1 cellular context compared by ENCODE assay signal in genomic region chr18:12296087-12296403, GRCh38.
TF ChIP-seq lines count a peak whose summit lies in the region.

No MANE protein-coding gene starts in this region.

TF ChIP-seq in K562, 482 proteins besides CTCF, POLR2A, EP300 and RAD21 (continues in another document):
- no peak for TF ChIP-seq YY1 (IDR thresholded peaks at IDR 0.05; ENCODE audit: borderline replicate concordance in 1 of 3, control insufficient read depth in 1 of 3, extremely low read depth in 1 of 3, insufficient read depth in 3 of 3, insufficient read length in 1 of 3, insufficient replicate concordance in 2 of 3, low read depth in 1 of 3, low read length in 2 of 3)
- TF ChIP-seq MIER1 (IDR thresholded peaks at IDR 0.05; ENCODE audit: low read depth), result no peak
- no peak for TF ChIP-seq ZNF740 (CRISPR knock-in tag; IDR thresholded peaks at IDR 0.05)
- TF ChIP-seq ZNF740 (tag; IDR thresholded peaks at IDR 0.05), result no peak
- TF ChIP-seq BMI1 (IDR thresholded peaks at IDR 0.05; ENCODE audit: low read length), result no peak
- no peak for TF ChIP-seq MEF2D (tag; conservative IDR thresholded peaks at IDR 0.05; ENCODE audit: low read depth)
- TF ChIP-seq ZNF644 (tag; IDR thresholded peaks at IDR 0.05; ENCODE audit: low read depth), result no peak
- no peak for TF ChIP-seq ZC3H8 (IDR thresholded peaks at IDR 0.05)
- no peak for TF ChIP-seq HNRNPH1 (optimal IDR thresholded peaks at IDR 0.05; ENCODE audit: low read depth, low read length)
- no peak for TF ChIP-seq ZNF324 (CRISPR knock-in tag; IDR thresholded peaks at IDR 0.05)
- TF ChIP-seq STAT5B (CRISPR knock-in tag; IDR thresholded peaks at IDR 0.05), result no peak
- no peak for TF ChIP-seq NFIX (CRISPR knock-in tag; IDR thresholded peaks at IDR 0.05; ENCODE audit: low read depth)
- TF ChIP-seq BCLAF1 (IDR thresholded peaks at IDR 0.05; ENCODE audit: borderline replicate concordance in 1 of 2, control insufficient read depth in 1 of 2, low read depth in 2 of 2, low read length in 1 of 2), result no peak
- no peak for TF ChIP-seq BDP1 (IDR thresholded peaks at IDR 0.05; ENCODE audit: insufficient read depth, insufficient read length)
- TF ChIP-seq DMBX1 (CRISPR knock-in tag; IDR thresholded peaks at IDR 0.05; ENCODE audit: borderline replicate concordance), result 0 out of 2 replicates have a peak, but pooled peaks have one; percentile 53
- 0 out of 2 replicates have a peak, but pooled peaks have one; percentile 44 for TF ChIP-seq SMAD4 (CRISPR knock-in tag; conservative IDR thresholded peaks at IDR 0.05)
- no peak for TF ChIP-seq HCFC1 (IDR thresholded peaks at IDR 0.05; ENCODE audit: low read depth, low read length)
- TF ChIP-seq TSHZ1 (CRISPR knock-in tag; IDR thresholded peaks at IDR 0.05), result no peak
- no peak for TF ChIP-seq KAT7 (CRISPR knock-in tag; IDR thresholded peaks at IDR 0.05; ENCODE audit: borderline replicate concordance)
- TF ChIP-seq KLF6 (CRISPR knock-in tag; IDR thresholded peaks at IDR 0.05; ENCODE audit: borderline replicate concordance), result no peak
- TF ChIP-seq NFXL1 (CRISPR knock-in tag; IDR thresholded peaks at IDR 0.05), result no peak
- no peak for TF ChIP-seq THAP12 (CRISPR knock-in tag; IDR thresholded peaks at IDR 0.05)
- TF ChIP-seq ZMIZ1 (IDR thresholded peaks at IDR 0.05; ENCODE audit: low read depth in 2 of 2, low read length in 2 of 2), result no peak
- TF ChIP-seq HLTF (IDR thresholded peaks at IDR 0.05), result no peak
- TF ChIP-seq ZNF592 (IDR thresholded peaks at IDR 0.05), result peak; percentile 88
- no peak for TF ChIP-seq ZNF280B (CRISPR knock-in tag; IDR thresholded peaks at IDR 0.05)
- TF ChIP-seq PYGO2 (tag; IDR thresholded peaks at IDR 0.05), result no peak
- no peak for TF ChIP-seq TRIM25 (IDR thresholded peaks at IDR 0.05; ENCODE audit: borderline replicate concordance)
- no peak for TF ChIP-seq ZNF518B (CRISPR knock-in tag; IDR thresholded peaks at IDR 0.05)
